ENCODE assay signal across 17 cellular contexts in the genomic region with DNA sequence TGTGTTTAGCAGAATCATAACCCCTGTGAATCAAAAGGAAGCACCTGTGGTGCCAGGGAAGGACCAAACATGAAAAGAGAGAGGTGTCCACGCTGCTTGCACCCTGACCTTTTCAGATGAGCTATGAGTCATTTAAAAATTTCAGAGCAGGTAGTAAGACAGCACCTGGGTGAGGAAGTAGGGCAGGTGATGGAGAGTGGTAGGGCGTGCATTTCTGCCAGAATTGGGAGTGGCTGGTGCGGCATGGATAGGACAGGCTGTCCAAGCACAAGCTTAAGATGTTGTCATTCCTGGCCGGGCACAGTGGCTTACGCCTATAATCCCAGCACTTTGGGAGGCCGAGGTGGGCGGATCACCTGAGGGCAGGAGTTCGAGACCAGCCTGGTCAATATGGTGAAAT. TPM values are rescaled to one million over a fixed set of nuclear protein-coding genes. Genes with fewer than 3 reads are reported as not detected.
"Had no signal": no experiment of that assay in that cellular context is flagged by ENCODE, and none has a peak within 500 bp of the region (broad histone marks: within the 10 kb centered on the region; RNA-seq: fewer than 3 reads in every experiment).

No MANE protein-coding gene starts in this region.

- H3K27ac ChIP-seq: body of pancreas, gastroesophageal sphincter, tibial nerve had no signal

- DNase-seq: activated B cell treated with CpG ODN at 0.5 μM for 24 hours; activated CD4-positive, alpha-beta T cell treated with anti-CD3 and anti-CD28 coated beads for 48 hours; activated CD8-positive, alpha-beta memory T cell treated with anti-CD3 and anti-CD28 coated beads, Interleukin-2, amount 50 U/mL, for 48 hours; activated CD8-positive, alpha-beta T cell treated with anti-CD3 and anti-CD28 coated beads, Interleukin-2, amount 10 ng/mL, durations not matched to agents 7 days and 5 days; activated gamma-delta T cell treated with Interleukin-2 at 50 U/mL for 16 hours; activated T-cell treated with anti-CD3 and anti-CD28 coated beads, Interleukin-2, amount 50 U/mL, for 72 hours; amygdala; body of pancreas; central memory CD4-positive, alpha-beta T cell; effector memory CD4-positive, alpha-beta T cell; heart right ventricle; retina; stimulated activated CD4-positive, alpha-beta T cell treated with anti-CD3 and anti-CD28 coated beads, Interleukin-4, amount 100 ng/mL, for 24 hours; stimulated activated naive CD4-positive, alpha-beta T cell had no signal

- H3K9me3 ChIP-seq: body of pancreas, gastroesophageal sphincter, heart right ventricle, tibial nerve had no signal

- ATAC-seq: activated CD8-positive, alpha-beta T cell treated with anti-CD3 and anti-CD28 coated beads, Interleukin-2, amount 10 ng/mL, durations not matched to agents 7 days and 5 days; body of pancreas; gastroesophageal sphincter; natural killer cell treated with Interleukin-12 subunit alpha and Interleukin-12 subunit beta and Interleukin-15 and Interleukin-18, amount 100 ng/mL, for 72 hours had no signal

- H3K4me3 ChIP-seq: body of pancreas, gastroesophageal sphincter, heart right ventricle, tibial nerve had no signal

- H3K4me1 ChIP-seq: gastroesophageal sphincter, tibial nerve had no signal

- H3K36me3 ChIP-seq: gastroesophageal sphincter, heart right ventricle, tibial nerve had no signal

- H3K27me3 ChIP-seq: body of pancreas, gastroesophageal sphincter, heart right ventricle, tibial nerve had no signal

RNA-seq across cellular contexts. Expression of gene NPAS2, which starts 36.8 kb away (rescaled TPM):
- total RNA-seq: activated B cell treated with CpG ODN at 0.5 μM for 24 hours had no signal
